In genomic region chr3:17580901-17581300, GRCh38 we compare ENCODE assay signal across 1 cellular context.
TF ChIP-seq lines count a peak whose summit lies in the region.

No MANE protein-coding gene starts in this region.

TF ChIP-seq in A549, 52 proteins besides CTCF, POLR2A, EP300 and RAD21 (continued from another document):
- TF ChIP-seq, protein P1, sequence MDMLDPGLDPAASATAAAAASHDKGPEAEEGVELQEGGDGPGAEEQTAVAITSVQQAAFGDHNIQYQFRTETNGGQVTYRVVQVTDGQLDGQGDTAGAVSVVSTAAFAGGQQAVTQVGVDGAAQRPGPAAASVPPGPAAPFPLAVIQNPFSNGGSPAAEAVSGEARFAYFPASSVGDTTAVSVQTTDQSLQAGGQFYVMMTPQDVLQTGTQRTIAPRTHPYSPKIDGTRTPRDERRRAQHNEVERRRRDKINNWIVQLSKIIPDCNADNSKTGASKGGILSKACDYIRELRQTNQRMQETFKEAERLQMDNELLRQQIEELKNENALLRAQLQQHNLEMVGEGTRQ (IDR thresholded peaks at IDR 0.05) = no peak
- TF ChIP-seq MYC (IDR thresholded peaks at IDR 0.05; ENCODE audit: borderline replicate concordance, low read length) = no peak
- no peak for TF ChIP-seq ATOH8 (CRISPR knock-in tag; IDR thresholded peaks at IDR 0.05; ENCODE audit: low read depth)
- no peak for TF ChIP-seq ZFP36 (IDR thresholded peaks at IDR 0.05; ENCODE audit: borderline replicate concordance, partially characterized antibody)
- TF ChIP-seq NFE2L2 (conservative IDR thresholded peaks at IDR 0.05; ENCODE audit: low read length) = no peak
- TF ChIP-seq KDM1A (IDR thresholded peaks at IDR 0.05; ENCODE audit: low read depth) = no peak
- TF ChIP-seq ZSCAN20 (CRISPR knock-in tag; IDR thresholded peaks at IDR 0.05) = no peak
